In genomic region chr16:86575754-86576557, GRCh38 we compare ENCODE assay signal across 8 cellular contexts. TPM values are rescaled to one million over a fixed set of nuclear protein-coding genes. Genes with fewer than 3 reads are reported as not detected.
DNase-seq lines count a peak whose midpoint lies in the region; FAIRE-seq and TF ChIP-seq lines count a peak whose summit lies in the region.

No MANE protein-coding gene starts in this region.

- peak overlapping the region; percentile 66 to 76 (median 72) for H3K4me3 Mint-ChIP-seq in immature natural killer cell

- H3K9me3 Mint-ChIP-seq in immature natural killer cell = no peaks in the 10 kb centered on the region

- H3K27ac Mint-ChIP-seq in immature natural killer cell = no peak overlapping the region

- no peak overlapping the region for H3K9ac ChIP-seq in MM.1S (ENCODE audit: low read length)

- H3K4me3 ChIP-seq in H7 (ENCODE audit: insufficient read depth, low read depth, low read length) (peak overlapping the region; percentile 56), small intestine (ENCODE audit: low read depth in 1 of 2, low read length in 2 of 2) (peak overlapping the region in 1 of 2 donors; percentile 41), MM.1S (ENCODE audit: low read length) (no peak overlapping the region)

- FAIRE-seq in small intestine (lab: Jason Lieb, UNC) = no peak

- H3K27me3 Mint-ChIP-seq in immature natural killer cell (ENCODE audit: low read depth in 3 of 3) = peaks cover 11 to 42% (median 33%) of the 10 kb centered on the region in 3 donors

- no peaks in the 10 kb centered on the region for H4K20me1 ChIP-seq in MM.1S (ENCODE audit: insufficient read depth, low read length)

- no peaks in the 10 kb centered on the region for H3F3A ChIP-seq in MM.1S (ENCODE audit: insufficient read depth, low read length)

- no peaks in the 10 kb centered on the region for H3K36me3 ChIP-seq in H7 (replicated peaks; ENCODE audit: control insufficient read depth, insufficient read depth, low read length)
- H3K36me3 ChIP-seq in small intestine (ENCODE audit: control insufficient read depth in 2 of 2, insufficient read depth in 2 of 2, low read length in 2 of 2) = no peaks in the 10 kb centered on the region
- no peaks in the 10 kb centered on the region for H3K36me3 ChIP-seq in MM.1S (replicated peaks; ENCODE audit: insufficient read depth, low read length)

- in situ Hi-C loops in T47D (cut with HindIII; ENCODE audit: low pct_unique_long_range_greater_than_20kb, low sequenced_read_pairs) = no loop called here

- DNase-seq in AG09319 (ENCODE audit: extremely low read depth, low read depth) (peak; percentile 79), H7 (peak; percentile 97), SK-N-DZ (ENCODE audit: low spot score) (peak; percentile 44), T47D (ENCODE audit: low read depth in 1 of 2, low spot score in 1 of 2) (peak; percentile 93), immature natural killer cell (peak in 2 of 3 donors; percentile 31), small intestine (peak; percentile 44), MM.1S (no peak), NCI-H446 treated with DMSO at 0.1 percent for 48 hours (lab: John Stamatoyannopoulos, UW) (no peak)

- peaks cover 6 to 14% of the 10 kb centered on the region in 2 donors for H3K4me1 Mint-ChIP-seq in immature natural killer cell

- WGBS in small intestine, 3 donors = 1 to 4% (median 3%) methylated on average over 53 to 54 of the region's 54 CpGs

- no peaks in the 10 kb centered on the region for H3K9me3 ChIP-seq in small intestine (ENCODE audit: control insufficient read depth, low read depth)
- H3K9me3 ChIP-seq in MM.1S (replicated peaks; ENCODE audit: insufficient read depth, low read length) = no peaks in the 10 kb centered on the region

- peak overlapping the region in 1 of 2 donors; percentile 70 for H3K27ac ChIP-seq in small intestine (ENCODE audit: low read depth in 1 of 2, low read length in 1 of 2)
- H3K27ac ChIP-seq in MM.1S (ENCODE audit: low read length) = no peak overlapping the region

- H3K4me1 ChIP-seq in small intestine (ENCODE audit: control insufficient read depth in 2 of 2, insufficient read depth in 1 of 2, low read depth in 1 of 2, low read length in 1 of 2) (no peaks in the 10 kb centered on the region), MM.1S (ENCODE audit: low read length) (no peaks in the 10 kb centered on the region)

- peak; percentile 82 for TF ChIP-seq CTCF in AG09319 (IDR thresholded peaks at IDR 0.05; ENCODE audit: low read depth, low read length)
- no peak for TF ChIP-seq CTCF in MM.1S (IDR thresholded peaks at IDR 0.05; ENCODE audit: low read length)

- no peaks in the 10 kb centered on the region for H3K9me2 ChIP-seq in MM.1S (replicated peaks; ENCODE audit: insufficient read depth, low read length)

- H3K4me2 ChIP-seq in MM.1S (ENCODE audit: low read depth, low read length) = no peak overlapping the region

- H3K27me3 ChIP-seq in H7 (ENCODE audit: control insufficient read depth, insufficient read depth, low read length) (peaks cover 94% of the 10 kb centered on the region), small intestine (ENCODE audit: control insufficient read depth in 2 of 2, insufficient read depth in 2 of 2, low read length in 2 of 2) (peaks cover 18 to 30% of the 10 kb centered on the region in 2 donors), MM.1S (replicated peaks; ENCODE audit: insufficient read depth, low read length) (peaks cover 55% of the 10 kb centered on the region)

- no peaks in the 10 kb centered on the region for H3K79me2 ChIP-seq in MM.1S (ENCODE audit: low read length)

- no peaks in the 10 kb centered on the region for H3K36me3 Mint-ChIP-seq in immature natural killer cell

- H2AFZ ChIP-seq in MM.1S (ENCODE audit: low read length) = no peak overlapping the region

RNA-seq across cellular contexts. Expression of gene FOXL1, which starts 2.4 kb away (rescaled TPM):
- 0.15 and 0.17 TPM in 2 replicates for total RNA-seq in H7 (2014; rRNA removed; shearing (Covaris generic))
- not detected in 2 replicates for polyA plus RNA-seq in SK-N-DZ (2014; cell fraction: cytosol; rRNA removed)
- not detected in 2 replicates for polyA plus RNA-seq in SK-N-DZ (2014; cell fraction: nucleus; rRNA removed)
- polyA plus RNA-seq in immature natural killer cell (not detected), small intestine (1 to 10 TPM in 2 of 3 donors, under 1 TPM in 1; 0.22 to 1.9 (median 1.2) TPM)

RNA-seq across cellular contexts. Expression of gene FOXC2, which starts 9.3 kb away (rescaled TPM):
- 0.62 TPM in 1 of 2 replicates, not detected in the other for total RNA-seq in H7 (2014; rRNA removed; shearing (Covaris generic))
- polyA plus RNA-seq in SK-N-DZ (2014; cell fraction: cytosol; rRNA removed) = not detected in 2 replicates
- polyA plus RNA-seq in SK-N-DZ (2014; cell fraction: nucleus; rRNA removed) = not detected in 2 replicates
- not detected for polyA plus RNA-seq in immature natural killer cell
- polyA plus RNA-seq in small intestine = under 1 TPM in 1 of 3 donors, not detected in 2; 0.97 TPM

RNA-seq across cellular contexts. Expression of gene MTHFSD, which starts 20.9 kb away (rescaled TPM):
- total RNA-seq in H7 (2014; rRNA removed; shearing (Covaris generic)) = 15.3 and 19.5 TPM in 2 replicates
- 14.9 and 18.5 TPM in 2 replicates for polyA plus RNA-seq in SK-N-DZ (2014; cell fraction: cytosol; rRNA removed)
- polyA plus RNA-seq in SK-N-DZ (2014; cell fraction: nucleus; rRNA removed) = 15.2 and 28.4 TPM in 2 replicates
- 10 to 100 TPM in 2 of 3 donors, 1 to 10 TPM in 1; 7.9 to 15.5 (median 12.3) TPM for polyA plus RNA-seq in immature natural killer cell
- 10 to 100 TPM in 1 of 3 donors, 1 to 10 TPM in 2; 7.6 to 19.2 (median 9.8) TPM for polyA plus RNA-seq in small intestine

Comparison
In these comparisons a context has a peak if more than half of its experiments do, and no peak if none do; other contexts are left out.
1. DNase-seq: peak in AG09319 (single experiment), H7 (single experiment), SK-N-DZ (single experiment), T47D (2 of 2), immature natural killer cell (2 of 3) and small intestine (single experiment); none in MM.1S (single experiment) and NCI-H446 treated with DMSO at 0.1 percent for 48 hours (single experiment).